1 cellular context compared by ENCODE assay signal in the genomic region with DNA sequence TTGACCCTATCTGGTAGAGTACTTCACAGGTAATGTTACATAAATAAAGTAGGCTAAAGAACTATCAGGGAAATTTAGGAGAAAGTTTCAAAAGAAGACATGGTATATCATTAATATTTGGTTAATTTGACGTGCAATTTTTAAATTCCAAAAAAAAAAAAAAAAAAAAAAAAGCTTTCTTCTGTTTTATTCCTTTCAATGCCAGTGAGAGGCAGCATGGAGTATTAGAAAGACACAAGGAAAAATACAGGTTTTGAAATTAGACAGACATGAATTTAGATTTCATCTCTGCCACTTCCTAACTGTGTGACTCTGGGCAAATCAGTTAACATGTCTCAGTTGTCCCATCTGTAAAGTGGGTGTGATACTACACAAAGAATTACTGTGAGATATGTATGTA.
TF ChIP-seq lines count a peak whose summit lies in the region.

No MANE protein-coding gene starts in this region.

TF ChIP-seq in SK-N-SH, 30 proteins besides CTCF, POLR2A, EP300 and RAD21 (continued from another document):
- TF ChIP-seq EZH2phosphoT487 (IDR thresholded peaks at IDR 0.05; ENCODE audit: borderline replicate concordance, low read depth) (no peak), IRF3 (IDR thresholded peaks at IDR 0.05; ENCODE audit: low read depth, low read length) (no peak), RCOR1 (IDR thresholded peaks at IDR 0.05; ENCODE audit: low read length) (no peak), TCF12 (IDR thresholded peaks at IDR 0.05) (no peak), FOXJ3 (CRISPR knock-in tag; IDR thresholded peaks at IDR 0.05) (no peak), MXI1 (IDR thresholded peaks at IDR 0.05; ENCODE audit: low read depth, low read length) (no peak), GATA2 (CRISPR knock-in tag; IDR thresholded peaks at IDR 0.05) (no peak), JUND (IDR thresholded peaks at IDR 0.05) (no peak)
- TF ChIP-seq, protein P1, sequence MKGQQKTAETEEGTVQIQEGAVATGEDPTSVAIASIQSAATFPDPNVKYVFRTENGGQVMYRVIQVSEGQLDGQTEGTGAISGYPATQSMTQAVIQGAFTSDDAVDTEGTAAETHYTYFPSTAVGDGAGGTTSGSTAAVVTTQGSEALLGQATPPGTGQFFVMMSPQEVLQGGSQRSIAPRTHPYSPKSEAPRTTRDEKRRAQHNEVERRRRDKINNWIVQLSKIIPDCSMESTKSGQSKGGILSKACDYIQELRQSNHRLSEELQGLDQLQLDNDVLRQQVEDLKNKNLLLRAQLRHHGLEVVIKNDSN (IDR thresholded peaks at IDR 0.05; ENCODE audit: borderline replicate concordance, low read depth), result no peak
TF ChIP-seq in SK-N-SH: peak in this region for 0.
